ENCODE assay signal across 10 cellular contexts in genomic region chr3:71219744-71220638, GRCh38.
A peak's percentile ranks its signal among the peaks of the same experiment; 100 is the strongest.
DNase-seq lines count a peak whose midpoint lies in the region; ATAC-seq lines count a peak whose summit lies in the region.
"Had no signal": no experiment of that assay in that cellular context is flagged by ENCODE, and none has a peak within 500 bp of the region (broad histone marks: within the 10 kb centered on the region; RNA-seq: fewer than 3 reads in every experiment).

No MANE protein-coding gene starts in this region.

- peak overlapping the region; percentile 62 for H3K27ac Mint-ChIP-seq in activated naive CD8-positive, alpha-beta T cell treated with anti-CD3 and anti-CD28 coated beads, Interleukin-2, amount 10 ng/mL, durations not matched to agents 7 days and 5 days

- peaks cover 33% of the 10 kb centered on the region for H3K4me1 Mint-ChIP-seq in activated naive CD8-positive, alpha-beta T cell treated with anti-CD3 and anti-CD28 coated beads, Interleukin-2, amount 10 ng/mL, durations not matched to agents 7 days and 5 days

- H3K27me3 Mint-ChIP-seq in activated naive CD8-positive, alpha-beta T cell treated with anti-CD3 and anti-CD28 coated beads, Interleukin-2, amount 10 ng/mL, durations not matched to agents 7 days and 5 days: no peaks in the 10 kb centered on the region

- POLR2A ChIA-PET in activated naive CD8-positive, alpha-beta T cell treated with anti-CD3 and anti-CD28 coated beads, Interleukin-2, amount 10 ng/mL, durations not matched to agents 7 days and 5 days (lab: Charles Lee): interaction anchor here (0.5 to 1.2 kb wide), 3 partner anchors 45 to 88 kb away, joined by 3 to 4 read pairs (median 3); no protein-coding TSS in a partner anchor

- ATAC-seq in GM19467 (IDR thresholded peaks at IDR 0.05; ENCODE audit: unreplicated experiment): peak; percentile 93
- peak; percentile 92 for ATAC-seq in HG03342 (IDR thresholded peaks at IDR 0.05; ENCODE audit: unreplicated experiment)
- ATAC-seq in activated naive CD8-positive, alpha-beta T cell treated with anti-CD3 and anti-CD28 coated beads, Interleukin-2, amount 10 ng/mL, durations not matched to agents 7 days and 5 days (ENCODE audit: low read depth): peak; percentile 97

- H3K9me3 Mint-ChIP-seq in activated naive CD8-positive, alpha-beta T cell treated with anti-CD3 and anti-CD28 coated beads, Interleukin-2, amount 10 ng/mL, durations not matched to agents 7 days and 5 days: peaks cover 1% of the 10 kb centered on the region

- H3K36me3 Mint-ChIP-seq in activated naive CD8-positive, alpha-beta T cell treated with anti-CD3 and anti-CD28 coated beads, Interleukin-2, amount 10 ng/mL, durations not matched to agents 7 days and 5 days: peaks cover 46% of the 10 kb centered on the region

- H3K4me3 Mint-ChIP-seq in activated naive CD8-positive, alpha-beta T cell treated with anti-CD3 and anti-CD28 coated beads, Interleukin-2, amount 10 ng/mL, durations not matched to agents 7 days and 5 days: peak overlapping the region; percentile 42

- DNase-seq in COLO668 (lab: John Stamatoyannopoulos, UW; ENCODE audit: unreplicated experiment) (peak; percentile 25), HuH-7 (ENCODE audit: low spot score) (no peak), NCI-H187 treated with DMSO at 0.1 percent for 48 hours (lab: John Stamatoyannopoulos, UW) (no peak), NCI-H1694 treated with DMSO at 0.1 percent for 48 hours (lab: John Stamatoyannopoulos, UW) (no peak), activated gamma-delta T cell treated with Interleukin-2 at 50 U/mL for 16 hours (no peak)
- DNase-seq in activated naive CD8-positive, alpha-beta T cell treated with anti-CD3 and anti-CD28 coated beads, Interleukin-2, amount 10 ng/mL, durations not matched to agents 7 days and 5 days: no peak
- DNase-seq: DMS79 treated with DMSO at 0.1 percent for 48 hours, NCI-H2171 treated with DMSO at 0.1 percent for 48 hours had no signal
